ENCODE assay signal across 8 cellular contexts in genomic region chr4:176627916-176628315, GRCh38.
"Had no signal": no experiment of that assay in that cellular context is flagged by ENCODE, and none has a peak within 500 bp of the region (broad histone marks: within the 10 kb centered on the region; RNA-seq: fewer than 3 reads in every experiment).

No MANE protein-coding gene starts in this region.

- H3K4me1 Mint-ChIP-seq: GM23338, IgD-negative memory B cell had no signal

- FAIRE-seq: HepG2 had no signal

- ATAC-seq: GM23338, HCT116, HepG2 had no signal

- H3K4me3 ChIP-seq: GM23338, HAP-1 had no signal

- H3K36me3 ChIP-seq: HAP-1 had no signal

- H3K27me3 Mint-ChIP-seq: IgD-negative memory B cell had no signal

- H3K27ac ChIP-seq: HL-60 had no signal

- H3K4me1 ChIP-seq: HAP-1 had no signal

- H3K4me2 ChIP-seq: GM23338 had no signal

- H2AFZ ChIP-seq: GM23338 had no signal

- H3K36me3 Mint-ChIP-seq: IgD-negative memory B cell had no signal

- H3K4me3 Mint-ChIP-seq: GM23338, IgD-negative memory B cell had no signal

- H3K27ac Mint-ChIP-seq: GM23338, IgD-negative memory B cell had no signal

- H3K9me3 ChIP-seq: HAP-1 had no signal

- DNase-seq: H7, KBM-7 had no signal
